ENCODE assay signal across 9 cellular contexts in genomic region chr14:61147898-61148549, GRCh38.
DNase-seq lines count a peak whose midpoint lies in the region; ATAC-seq and FAIRE-seq lines count a peak whose summit lies in the region.
"Had no signal": no experiment of that assay in that cellular context is flagged by ENCODE, and none has a peak within 500 bp of the region (broad histone marks: within the 10 kb centered on the region; RNA-seq: fewer than 3 reads in every experiment).

No MANE protein-coding gene starts in this region.

- intact Hi-C loops in sciatic nerve (cut with DNase I) = no loop called here

- no peak for FAIRE-seq in frontal cortex (lab: Jason Lieb, UNC)
- FAIRE-seq: G401.6 had no signal

- ATAC-seq in sciatic nerve = peak; percentile 88
- ATAC-seq in HG02852 (IDR thresholded peaks at IDR 0.05; ENCODE audit: unreplicated experiment) = no peak

- DNase-seq in HT1080 (ENCODE audit: low read depth) (peak; percentile 99), brain pericyte (ENCODE audit: low read depth, low spot score) (peak; percentile 60), hypothalamus (lab: John Stamatoyannopoulos, UW) (peak in 35 of 51 donors; percentile 3 to 68 (median 35)), sciatic nerve (ENCODE audit: low spot score) (peak; percentile 88), NCI-H510A (lab: John Stamatoyannopoulos, UW) (no peak), frontal cortex (ENCODE audit: low spot score in 2 of 2) (no peak), UCSD-AML1 (lab: John Stamatoyannopoulos, UW; ENCODE audit: unreplicated experiment) (no peak)

Comparison
In these comparisons a context has a peak if more than half of its experiments do, and no peak if none do; other contexts are left out.
1. DNase-seq: peak in HT1080 (single experiment), brain pericyte (single experiment), hypothalamus (35 of 51) and sciatic nerve (single experiment); none in NCI-H510A (single experiment), frontal cortex (0 of 2) and UCSD-AML1 (single experiment).